Comparison of ENCODE assay signal across 8 cellular contexts in the genomic region with DNA sequence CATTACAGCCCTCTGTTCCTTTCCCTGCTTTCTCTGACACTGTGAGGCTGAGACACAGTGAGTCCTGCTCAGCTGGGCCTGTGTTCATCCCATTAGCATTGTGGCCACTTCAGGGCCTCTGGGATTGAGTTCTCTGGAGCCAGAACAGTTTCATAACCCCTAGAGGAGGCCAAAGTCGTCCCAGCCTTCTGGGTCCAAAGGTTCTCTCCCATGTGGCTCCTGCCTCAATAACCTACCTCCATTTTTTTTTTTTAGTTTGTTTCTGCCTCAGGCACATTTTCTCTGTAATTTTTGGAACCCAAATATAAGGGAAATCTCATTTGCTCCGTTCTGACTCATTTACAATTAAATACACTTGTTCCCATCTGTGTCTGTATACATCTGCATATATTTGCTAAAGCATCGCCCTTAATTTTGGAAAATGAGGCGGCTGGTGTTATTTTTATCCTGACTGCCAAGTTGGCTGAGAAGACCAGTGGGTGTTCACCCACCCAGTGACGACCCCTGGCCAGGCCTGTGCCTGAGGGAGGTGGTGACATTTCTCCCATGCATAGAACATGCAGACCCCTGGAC. TPM values are rescaled to one million over a fixed set of nuclear protein-coding genes. Genes with fewer than 3 reads are reported as not detected.
A peak's percentile ranks its signal among the peaks of the same experiment; 100 is the strongest.
DNase-seq lines count a peak whose midpoint lies in the region; ATAC-seq, FAIRE-seq and TF ChIP-seq lines count a peak whose summit lies in the region.

No MANE protein-coding gene starts in this region.

- H3K9me3 ChIP-seq in HUES6 (ENCODE audit: control insufficient read depth, insufficient read depth, low read depth, low read length) (no peaks in the 10 kb centered on the region), HepG2 (ENCODE audit: low read length) (no peaks in the 10 kb centered on the region), stomach (no peaks in the 10 kb centered on the region)

- TF ChIP-seq POLR2A in HepG2 (IDR thresholded peaks at IDR 0.05; ENCODE audit: insufficient read depth in 1 of 2, low read depth in 2 of 2, low read length in 2 of 2) = peak in 1 of 2 experiments; percentile 69; a peak in 2 of 4 replicates
- TF ChIP-seq POLR2A in stomach (IDR thresholded peaks at IDR 0.05) = no peak

- ATAC-seq in HepG2 = peak; percentile 90

- no peak for TF ChIP-seq CTCF in cardiac fibroblast (IDR thresholded peaks at IDR 0.05; ENCODE audit: low read depth, low read length)
- 0 out of 2 replicates have a peak, but pooled peaks have one; percentile 7 for TF ChIP-seq CTCF in HepG2 (CRISPR knock-in tag; IDR thresholded peaks at IDR 0.05)
- TF ChIP-seq CTCF in stomach (IDR thresholded peaks at IDR 0.05) = no peak

- BruUV-seq in HepG2 (replicated peaks; lab: Mats Ljungman, UMichigan) = no TSS peak

- H3K27ac ChIP-seq in HUES6 (ENCODE audit: low read depth, low read length) (peak overlapping the region; percentile 66), HepG2 (ENCODE audit: extremely low read length, insufficient read depth, low read length) (peak overlapping the region; percentile 90), stomach (peak overlapping the region in 4 of 5 donors; percentile 54 to 77 (median 64))

- H3K79me2 ChIP-seq in HepG2 (ENCODE audit: insufficient read depth, low read length) = no peaks in the 10 kb centered on the region

- intact Hi-C loops in HepG2 (cut with micrococcal nuclease; ENCODE audit: unreplicated experiment) (loop anchor here (2.0 kb wide), 1 partner anchor 45 kb away; no protein-coding TSS in a partner anchor), stomach (cut with DNase I; ENCODE audit: low total_unique reads) (no loop called here)

- H3K4me3 ChIP-seq in HUES6 (ENCODE audit: low read depth, low read length) (no peak overlapping the region; the same call in 1 of the 2 replicates), cardiac fibroblast (replicated peaks in 1 of 2; ENCODE audit: low read depth in 2 of 2, low read length in 2 of 2) (no peak overlapping the region), HepG2 (replicated peaks in 1 of 3; ENCODE audit: insufficient read depth in 1 of 3, low read depth in 2 of 3, low read length in 3 of 3) (peak overlapping the region; percentile 26 to 49 (median 31); a peak in 5 of 6 replicates), stomach (no peak overlapping the region)

- H4K20me1 ChIP-seq in HepG2 (ENCODE audit: insufficient read depth, low read length) = no peaks in the 10 kb centered on the region

- peak overlapping the region; percentile 75 for H2AFZ ChIP-seq in HepG2 (ENCODE audit: low read length)

- no peaks in the 10 kb centered on the region for H3K27me3 ChIP-seq in HUES6 (ENCODE audit: control insufficient read depth, insufficient read depth, low read length)
- no peaks in the 10 kb centered on the region; a peak in 1 of 5 replicates for H3K27me3 ChIP-seq in HepG2 (ENCODE audit: control insufficient read depth in 1 of 2, insufficient read depth in 2 of 2, low read length in 2 of 2)
- no peaks in the 10 kb centered on the region for H3K27me3 ChIP-seq in stomach

- DNase-seq in cardiac fibroblast (ENCODE audit: low read depth in 2 of 2) = peak; percentile 15 to 17
- DNase-seq in HepG2 (ENCODE audit: low spot score) = peak; percentile 90
- no peak for DNase-seq in stomach
- no peak for DNase-seq in HT-29 (ENCODE audit: low spot score)
- no peak for DNase-seq in AG08395 (ENCODE audit: low spot score)
- DNase-seq in DMS114 treated with DMSO at 0.1 percent for 48 hours (lab: John Stamatoyannopoulos, UW; ENCODE audit: unreplicated experiment) = no peak
- DNase-seq in SHP77 (lab: John Stamatoyannopoulos, UW) = no peak

- FAIRE-seq in HepG2 (lab: Jason Lieb, UNC) = peak; percentile 85

- WGBS in HepG2 (ENCODE audit: low lambda C conversion rate) = 52% methylated on average over 5 of the region's 5 CpGs
- WGBS in stomach, 5 donors = 50 to 76% (median 70%) methylated on average over 5 of the region's 5 CpGs

- CTCF ChIA-PET in HepG2 (lab: Yijun Ruan, JAX; ENCODE audit: low intra/inter-chr PET ratio, low total read pairs) = no interaction called here

- POLR2A ChIA-PET in HepG2 (lab: Yijun Ruan, JAX) = interaction anchor here (0.9 to 1.6 kb wide), 9 partner anchors 10 to 151 kb away, joined by 3 to 9 read pairs (median 5); a partner anchor contains a TSS

- in situ Hi-C loops in HepG2 (cut with HindIII; ENCODE audit: extremely low pct_ligation_motif_present, low pct_unique_long_range_greater_than_20kb) = no loop called here

- peak overlapping the region; percentile 82 for H3K4me2 ChIP-seq in HepG2 (ENCODE audit: low read depth, low read length)

- TF ChIP-seq EP300 in HepG2 (IDR thresholded peaks at IDR 0.05; ENCODE audit: low read depth in 2 of 2, low read length in 2 of 2) (peak in 1 of 2 experiments; percentile 44; a peak in 1 of 4 replicates), HepG2 (CRISPR knock-in tag; IDR thresholded peaks at IDR 0.05; ENCODE audit: borderline replicate concordance) (no peak), stomach (IDR thresholded peaks at IDR 0.05) (no peak)

- no peak for TF ChIP-seq RAD21 in HepG2 (CRISPR knock-in tag; IDR thresholded peaks at IDR 0.05)

- H3K4me1 ChIP-seq in HUES6 (ENCODE audit: control insufficient read depth, insufficient read depth, low read length) = peaks cover 40% of the 10 kb centered on the region
- H3K4me1 ChIP-seq in HepG2 (ENCODE audit: insufficient read depth, low read length) = peaks cover 83% of the 10 kb centered on the region
- peaks cover 0 to 20% (median 17%) of the 10 kb centered on the region in 4 donors for H3K4me1 ChIP-seq in stomach

- no peak overlapping the region for H3K9ac ChIP-seq in HUES6 (ENCODE audit: low read length)
- peak overlapping the region; percentile 58 for H3K9ac ChIP-seq in HepG2 (ENCODE audit: insufficient read depth, low read depth, low read length)

- H3K36me3 ChIP-seq in HUES6 (ENCODE audit: control insufficient read depth, insufficient read depth, low read length) (no peaks in the 10 kb centered on the region), HepG2 (replicated peaks in 1 of 2; ENCODE audit: control insufficient read depth in 1 of 2, insufficient read depth in 2 of 2, low read length in 2 of 2) (no peaks in the 10 kb centered on the region), stomach (no peaks in the 10 kb centered on the region)

TF ChIP-seq in HepG2, 621 proteins besides CTCF, POLR2A, EP300 and RAD21 (continues in another document):
- TF ChIP-seq ZNF264 (CRISPR knock-in tag; IDR thresholded peaks at IDR 0.05) (0 out of 2 replicates have a peak, but pooled peaks have one; percentile 58), MEIS2 (CRISPR knock-in tag; IDR thresholded peaks at IDR 0.05) (0 out of 2 replicates have a peak, but pooled peaks have one; percentile 26), TAF1 (CRISPR knock-in tag; IDR thresholded peaks at IDR 0.05) (0 out of 2 replicates have a peak, but pooled peaks have one; percentile 27), ZNF335 (CRISPR knock-in tag; IDR thresholded peaks at IDR 0.05) (no peak), NCOR1 (IDR thresholded peaks at IDR 0.05; ENCODE audit: borderline replicate concordance, low read length) (peak; percentile 84; the same call in 1 of the 2 replicates), THAP11 (CRISPR knock-in tag; IDR thresholded peaks at IDR 0.05) (peak; percentile 34; the same call in 1 of the 2 replicates), POLR2G (IDR thresholded peaks at IDR 0.05; ENCODE audit: low read depth, low read length) (peak; percentile 75)
- TF ChIP-seq, protein P1, sequence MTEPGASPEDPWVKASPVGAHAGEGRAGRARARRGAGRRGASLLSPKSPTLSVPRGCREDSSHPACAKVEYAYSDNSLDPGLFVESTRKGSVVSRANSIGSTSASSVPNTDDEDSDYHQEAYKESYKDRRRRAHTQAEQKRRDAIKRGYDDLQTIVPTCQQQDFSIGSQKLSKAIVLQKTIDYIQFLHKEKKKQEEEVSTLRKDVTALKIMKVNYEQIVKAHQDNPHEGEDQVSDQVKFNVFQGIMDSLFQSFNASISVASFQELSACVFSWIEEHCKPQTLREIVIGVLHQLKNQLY (CRISPR knock-in tag; IDR thresholded peaks at IDR 0.05) = peak; percentile 39; the same call in 1 of the 2 replicates
- TF ChIP-seq, protein P2, sequence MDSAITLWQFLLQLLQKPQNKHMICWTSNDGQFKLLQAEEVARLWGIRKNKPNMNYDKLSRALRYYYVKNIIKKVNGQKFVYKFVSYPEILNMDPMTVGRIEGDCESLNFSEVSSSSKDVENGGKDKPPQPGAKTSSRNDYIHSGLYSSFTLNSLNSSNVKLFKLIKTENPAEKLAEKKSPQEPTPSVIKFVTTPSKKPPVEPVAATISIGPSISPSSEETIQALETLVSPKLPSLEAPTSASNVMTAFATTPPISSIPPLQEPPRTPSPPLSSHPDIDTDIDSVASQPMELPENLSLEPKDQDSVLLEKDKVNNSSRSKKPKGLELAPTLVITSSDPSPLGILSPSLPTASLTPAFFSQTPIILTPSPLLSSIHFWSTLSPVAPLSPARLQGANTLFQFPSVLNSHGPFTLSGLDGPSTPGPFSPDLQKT (CRISPR knock-in tag; IDR thresholded peaks at IDR 0.05; ENCODE audit: borderline replicate concordance) = no peak

RNA-seq across cellular contexts. Expression of a gene that starts 27.3 kb away (rescaled TPM):
- total RNA-seq in HepG2 (2016; rRNA removed; fragmentation: Illumina TruSeq; extraction: Trizol) = 162 and 212 TPM in 2 replicates
- 34.3 and 40.0 TPM in 2 replicates for total RNA-seq in HepG2 (2016; cell fraction: cytosol; rRNA removed; fragmentation: Illumina TruSeq; extraction: Trizol; ENCODE audit: low read depth)
- 166 and 189 TPM in 2 replicates for total RNA-seq in HepG2 (2016; cell fraction: insoluble cytoplasmic fraction; rRNA removed; fragmentation: Illumina TruSeq; extraction: Trizol)
- total RNA-seq in HepG2 (2016; cell fraction: membrane; rRNA removed; fragmentation: Illumina TruSeq; extraction: Trizol) = 32.3 and 34.9 TPM in 2 replicates
- 120 and 139 TPM in 2 replicates for total RNA-seq in HepG2 (2016; cell fraction: nucleus; rRNA removed; fragmentation: Illumina TruSeq; extraction: Trizol)
- 66.8 and 72.4 TPM in 2 replicates for polyA plus RNA-seq in HepG2 (2011; rRNA removed)
- 78.6 and 78.9 TPM in 2 replicates for polyA plus RNA-seq in HepG2 (2011; cell fraction: cytosol; rRNA removed)
- 101 and 107 TPM in 2 replicates for polyA plus RNA-seq in HepG2 (2011; cell fraction: nucleus; rRNA removed)
- polyA plus RNA-seq in HepG2 (2012) = 129 and 131 TPM in 2 replicates
- polyA plus RNA-seq in HepG2 (2016; cell fraction: cytosol; fragmentation: Illumina TruSeq; extraction: Trizol; ENCODE audit: low read depth) = 5.9 and 7.5 TPM in 2 replicates
- polyA plus RNA-seq in HepG2 (2016; cell fraction: insoluble cytoplasmic fraction; fragmentation: Illumina TruSeq; extraction: Trizol; ENCODE audit: low read depth) = 153 and 162 TPM in 2 replicates
- 14.8 and 19.2 TPM in 2 replicates for polyA plus RNA-seq in HepG2 (2016; cell fraction: membrane; fragmentation: Illumina TruSeq; extraction: Trizol; ENCODE audit: low read depth)
- polyA plus RNA-seq in HepG2 (2016; cell fraction: nucleus; fragmentation: Illumina TruSeq; extraction: Trizol; ENCODE audit: insufficient read depth, low read depth) = 115 and 117 TPM in 2 replicates
- 101 and 109 TPM in 2 replicates for polyA minus RNA-seq in HepG2 (2011; rRNA and poly(A)+ RNA removed; ENCODE audit: low replicate concordance)
- polyA minus RNA-seq in HepG2 (2011; cell fraction: cytosol; rRNA and poly(A)+ RNA removed) = 115 and 142 TPM in 2 replicates
- 116 and 117 TPM in 2 replicates for polyA minus RNA-seq in HepG2 (2011; cell fraction: nucleus; rRNA and poly(A)+ RNA removed)
- total RNA-seq in stomach = 100 to 1,000 TPM; 199 to 531 (median 258) TPM
- polyA plus RNA-seq in stomach = 100 to 1,000 TPM in 2 of 3 donors, 10 to 100 TPM in 1; 88.7 to 138 (median 103) TPM
- 416 and 425 TPM in 2 replicates for total RNA-seq in HT-29 (2014; rRNA removed; shearing (Covaris generic))

Comparison
In these comparisons a context has a peak if more than half of its experiments do, and no peak if none do; other contexts are left out.
1. H3K4me3 ChIP-seq: peak in HepG2 (3 of 3); none in HUES6 (single experiment), cardiac fibroblast (0 of 2) and stomach (0 of 4).
2. DNase-seq: peak in cardiac fibroblast (2 of 2) and HepG2 (single experiment); none in stomach (single experiment), HT-29 (single experiment), AG08395 (single experiment), DMS114 treated with DMSO at 0.1 percent for 48 hours (single experiment) and SHP77 (0 of 2).
3. Peak in every context shown above with its lines, with median percentiles within 50 percentile points of each other: H3K27ac ChIP-seq.